ENCODE assay signal across 8 cellular contexts in genomic region chr17:35540589-35541404, GRCh38. TPM values are rescaled to one million over a fixed set of nuclear protein-coding genes. Genes with fewer than 3 reads are reported as not detected.
DNase-seq lines count a peak whose midpoint lies in the region; ATAC-seq and TF ChIP-seq lines count a peak whose summit lies in the region.

No MANE protein-coding gene starts in this region.

- H3K36me3 Mint-ChIP-seq in stimulated activated memory B cell treated with anti-CD40 and anti-IgM and Interleukin-4, amounts not matched to agents 10 μg/mL and 1 μg/mL and 100 μg/mL, for 72 hours, result peaks cover 5% of the 10 kb centered on the region

- no peaks in the 10 kb centered on the region for H3K9me2 ChIP-seq in DOHH2 (replicated peaks; ENCODE audit: control insufficient read depth, low read length)

- peaks cover 12% of the 10 kb centered on the region; the same call in 1 of the 2 replicates for H3K27me3 ChIP-seq in DOHH2 (ENCODE audit: control insufficient read depth, low read length)

- no peaks in the 10 kb centered on the region for H3K4me1 ChIP-seq in DOHH2 (ENCODE audit: control insufficient read depth, low read length)

- no peaks in the 10 kb centered on the region for H3K79me2 ChIP-seq in DOHH2 (ENCODE audit: control insufficient read depth, low read length)

- H3F3A ChIP-seq in DOHH2 (ENCODE audit: control insufficient read depth, insufficient read depth), result no peaks in the 10 kb centered on the region

- no peak for TF ChIP-seq CTCF in DOHH2 (IDR thresholded peaks at IDR 0.05; ENCODE audit: low read depth, low read length, poor library complexity, severe bottlenecking)

- intact Hi-C loops in left ventricle myocardium superior (cut with micrococcal nuclease), result no loop called here

- peak overlapping the region; percentile 93 for H3K4me3 Mint-ChIP-seq in stimulated activated memory B cell treated with anti-CD40 and anti-IgM and Interleukin-4, amounts not matched to agents 10 μg/mL and 1 μg/mL and 100 μg/mL, for 72 hours

- peak overlapping the region; percentile 37; the same call in 1 of the 2 replicates for H3K4me3 ChIP-seq in DOHH2 (ENCODE audit: low read length)

- H3K36me3 ChIP-seq in DOHH2 (ENCODE audit: control insufficient read depth, low read length), result no peaks in the 10 kb centered on the region

- H4K20me1 ChIP-seq in DOHH2 (ENCODE audit: control insufficient read depth, insufficient read depth, low read depth, low read length), result no peaks in the 10 kb centered on the region

- no peaks in the 10 kb centered on the region for H3K9me3 Mint-ChIP-seq in stimulated activated memory B cell treated with anti-CD40 and anti-IgM and Interleukin-4, amounts not matched to agents 10 μg/mL and 1 μg/mL and 100 μg/mL, for 72 hours

- no peak overlapping the region for H3K27ac ChIP-seq in DOHH2 (ENCODE audit: low read depth, low read length)

- H3K4me1 Mint-ChIP-seq in stimulated activated memory B cell treated with anti-CD40 and anti-IgM and Interleukin-4, amounts not matched to agents 10 μg/mL and 1 μg/mL and 100 μg/mL, for 72 hours, result peaks cover 46% of the 10 kb centered on the region

- DNase-seq in NCI-H2227 (lab: John Stamatoyannopoulos, UW; ENCODE audit: unreplicated experiment), result peak; percentile 50
- peak; percentile 34 for DNase-seq in activated effector memory CD4-positive, alpha-beta T cell treated with Interleukin-2 at 50 U/mL for 16 hours
- DNase-seq in left ventricle myocardium superior, result peak; percentile 39

- no peaks in the 10 kb centered on the region for H3K27me3 Mint-ChIP-seq in stimulated activated memory B cell treated with anti-CD40 and anti-IgM and Interleukin-4, amounts not matched to agents 10 μg/mL and 1 μg/mL and 100 μg/mL, for 72 hours

- peak overlapping the region; percentile 97 for H3K27ac Mint-ChIP-seq in stimulated activated memory B cell treated with anti-CD40 and anti-IgM and Interleukin-4, amounts not matched to agents 10 μg/mL and 1 μg/mL and 100 μg/mL, for 72 hours

- peak; percentile 65 for ATAC-seq in left ventricle myocardium superior
- peak; percentile 84 for ATAC-seq in stimulated activated memory B cell treated with anti-CD40 and anti-IgM and Interleukin-4, amounts not matched to agents 10 μg/mL and 1 μg/mL and 100 μg/mL, for 72 hours
- ATAC-seq in HG02884 (IDR thresholded peaks at IDR 0.05; ENCODE audit: unreplicated experiment), result no peak
- ATAC-seq in GM19455 (IDR thresholded peaks at IDR 0.05; ENCODE audit: unreplicated experiment), result no peak
- no peak for ATAC-seq in HG03135 (IDR thresholded peaks at IDR 0.05; ENCODE audit: unreplicated experiment)

- H3K9me3 ChIP-seq in DOHH2 (ENCODE audit: control insufficient read depth, insufficient read depth, low read length), result no peaks in the 10 kb centered on the region

- peak overlapping the region; percentile 48 for H3K4me2 ChIP-seq in DOHH2 (ENCODE audit: low read length)

RNA-seq across cellular contexts. Expression of gene SLFN12L, which starts 3.3 kb away (rescaled TPM):
- total RNA-seq in left ventricle myocardium superior, result 0.32 TPM

RNA-seq across cellular contexts. Expression of gene SLFN14, which starts 19.8 kb away (rescaled TPM):
- total RNA-seq in left ventricle myocardium superior, result not detected

RNA-seq across cellular contexts. Expression of gene PEX12, which starts 37.6 kb away (rescaled TPM):
- 7.9 TPM for total RNA-seq in left ventricle myocardium superior

RNA-seq across cellular contexts. Expression of gene AP2B1, which starts 46.3 kb away (rescaled TPM):
- 119 TPM for total RNA-seq in left ventricle myocardium superior

Comparison
In these comparisons a context has a peak if more than half of its experiments do, and no peak if none do; other contexts are left out.
1. ATAC-seq: peak in left ventricle myocardium superior (single experiment) and stimulated activated memory B cell treated with anti-CD40 and anti-IgM and Interleukin-4, amounts not matched to agents 10 μg/mL and 1 μg/mL and 100 μg/mL, for 72 hours (single experiment); none in HG02884 (single experiment), GM19455 (single experiment) and HG03135 (single experiment).
2. Peak in every context shown above with its lines, with median percentiles within 50 percentile points of each other: DNase-seq.